ENCODE assay signal across 8 cellular contexts in the genomic region with DNA sequence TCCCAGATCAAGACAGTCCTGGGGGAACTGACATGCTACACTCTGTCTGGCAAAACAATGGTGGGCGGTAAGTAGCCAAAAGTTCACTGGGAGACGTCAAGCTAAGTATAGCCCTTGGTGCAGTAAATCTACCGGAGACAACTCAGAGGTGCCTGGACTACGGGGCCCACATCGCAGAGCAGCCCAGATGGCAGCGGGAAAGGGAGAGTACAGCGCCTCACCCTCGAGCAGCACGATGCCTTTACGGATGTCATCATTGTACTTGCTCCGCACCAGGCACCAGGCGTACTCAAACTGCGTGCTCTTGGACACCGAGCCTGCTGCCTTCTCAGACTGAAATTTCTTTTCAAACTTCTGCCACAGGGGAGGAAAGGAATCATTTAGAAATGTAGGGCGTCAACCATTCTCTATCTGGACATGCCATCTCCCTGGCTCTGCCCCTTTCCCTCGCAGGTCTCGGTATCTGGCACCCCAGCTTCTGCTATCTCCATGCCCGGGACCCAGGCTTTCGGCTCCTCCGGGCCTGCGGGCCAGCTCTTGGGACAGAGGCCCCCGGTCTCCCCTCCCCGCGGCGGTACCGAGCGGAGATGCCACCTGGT. TPM values are rescaled to one million over a fixed set of nuclear protein-coding genes. Genes with fewer than 3 reads are reported as not detected.
DNase-seq lines count a peak whose midpoint lies in the region; ATAC-seq, FAIRE-seq and TF ChIP-seq lines count a peak whose summit lies in the region.

No MANE protein-coding gene starts in this region.

- peak overlapping the region; percentile 98 for H3K4me3 Mint-ChIP-seq in stimulated activated naive CD8-positive, alpha-beta T cell treated with anti-CD3 and anti-CD28 coated beads, Interleukin-15, amount 100 ng/mL, for 72 hours

- H3K27ac ChIP-seq in kidney (ENCODE audit: low read depth in 2 of 2, low read length in 2 of 2) = peak overlapping the region; percentile 98 to 100

- H3K4me1 Mint-ChIP-seq in stimulated activated naive CD8-positive, alpha-beta T cell treated with anti-CD3 and anti-CD28 coated beads, Interleukin-15, amount 100 ng/mL, for 72 hours = peaks cover 55% of the 10 kb centered on the region

- TF ChIP-seq EP300 in Ishikawa (IDR thresholded peaks at IDR 0.05; ENCODE audit: borderline replicate concordance) = no peak

- H3K27me3 Mint-ChIP-seq in stimulated activated naive CD8-positive, alpha-beta T cell treated with anti-CD3 and anti-CD28 coated beads, Interleukin-15, amount 100 ng/mL, for 72 hours = no peaks in the 10 kb centered on the region

- peaks cover 12 to 17% of the 10 kb centered on the region in 2 donors for H3K4me1 ChIP-seq in kidney (ENCODE audit: control insufficient read depth in 1 of 2, insufficient read depth in 1 of 2, low read depth in 1 of 2, low read length in 2 of 2)

- H3K9me3 Mint-ChIP-seq in stimulated activated naive CD8-positive, alpha-beta T cell treated with anti-CD3 and anti-CD28 coated beads, Interleukin-15, amount 100 ng/mL, for 72 hours = no peaks in the 10 kb centered on the region

- in situ Hi-C loops in astrocyte of the cerebellum (cut with HindIII; ENCODE audit: low sequenced_read_pairs) = no loop called here

- H3K36me3 ChIP-seq in kidney (ENCODE audit: control insufficient read depth in 1 of 2, insufficient read depth in 2 of 2, low read length in 2 of 2) = peaks cover 0 to 3% of the 10 kb centered on the region in 2 donors

- peak overlapping the region; percentile 98 to 99 for H3K27ac Mint-ChIP-seq in stimulated activated naive CD8-positive, alpha-beta T cell treated with anti-CD3 and anti-CD28 coated beads, Interleukin-15, amount 100 ng/mL, for 72 hours

- FAIRE-seq in D721Med (lab: Jason Lieb, UNC) (no peak), kidney (lab: Jason Lieb, UNC) (no peak)

- no peak for ATAC-seq in stimulated activated naive CD8-positive, alpha-beta T cell treated with anti-CD3 and anti-CD28 coated beads, Interleukin-15, amount 100 ng/mL, for 72 hours
- ATAC-seq in HG02798 (IDR thresholded peaks at IDR 0.05; ENCODE audit: poor library complexity, unreplicated experiment) (no peak), HG03439 (IDR thresholded peaks at IDR 0.05; ENCODE audit: unreplicated experiment) (no peak)

- DNase-seq in D721Med (ENCODE audit: insufficient read length, low spot score) = peak; percentile 55
- DNase-seq in astrocyte of the cerebellum (ENCODE audit: low read depth) = no peak
- DNase-seq in kidney = no peak
- DNase-seq in stimulated activated naive CD8-positive, alpha-beta T cell treated with anti-CD3 and anti-CD28 coated beads, Interleukin-15, amount 100 ng/mL, for 72 hours = no peak
- DNase-seq in H4 (ENCODE audit: low spot score) = no peak

- TF ChIP-seq RAD21 in Ishikawa (IDR thresholded peaks at IDR 0.05; ENCODE audit: low read depth) = no peak; the same call in 1 of the 2 replicates

- TF ChIP-seq CTCF in D721Med (IDR thresholded peaks at IDR 0.05; ENCODE audit: insufficient read depth, missing control alignments) (no peak), astrocyte of the cerebellum (IDR thresholded peaks at IDR 0.05; ENCODE audit: low read depth, low read length, missing control alignments) (no peak), kidney (IDR thresholded peaks at IDR 0.05; ENCODE audit: borderline replicate concordance, extremely low read depth, insufficient read depth) (no peak)

- no peaks in the 10 kb centered on the region for H3K9me3 ChIP-seq in kidney (ENCODE audit: control insufficient read depth in 1 of 2, low read length in 2 of 2)

- intact Hi-C loops in kidney (cut with DNase I) = no loop called here

- peak overlapping the region; percentile 71 for H3K4me3 ChIP-seq in astrocyte of the cerebellum (ENCODE audit: low read depth, low read length)
- peak overlapping the region; percentile 86 to 99 for H3K4me3 ChIP-seq in kidney (ENCODE audit: low read length in 2 of 2)

- H3K9ac ChIP-seq in kidney (ENCODE audit: low read length in 2 of 2) = peak overlapping the region; percentile 90 to 91

TF ChIP-seq in Ishikawa, 13 proteins besides CTCF, POLR2A, EP300 and RAD21:
- TF ChIP-seq YY1 (IDR thresholded peaks at IDR 0.05; ENCODE audit: low read depth) (no peak), ZBTB7A (IDR thresholded peaks at IDR 0.05; ENCODE audit: low read depth) (peak; percentile 68; the same call in 1 of the 2 replicates)

RNA-seq across cellular contexts. Expression of a gene that starts 1.0 kb away (rescaled TPM):
- 180 TPM for total RNA-seq in kidney
- polyA plus RNA-seq in kidney (ENCODE audit: insufficient read depth, low read depth, low replicate concordance) = 472 TPM
- 115 and 118 TPM in 2 replicates for total RNA-seq in H4 (2014; rRNA removed; shearing (Covaris generic))

RNA-seq across cellular contexts. Expression of a gene that starts 6.3 kb away (rescaled TPM):
- 11.9 TPM for total RNA-seq in kidney
- 13.3 TPM for polyA plus RNA-seq in kidney (ENCODE audit: insufficient read depth, low read depth, low replicate concordance)
- total RNA-seq in H4 (2014; rRNA removed; shearing (Covaris generic)) = 0.99 and 6.0 TPM in 2 replicates

RNA-seq across cellular contexts. Expression of a gene that starts 25.9 kb away (rescaled TPM):
- 74.9 TPM for total RNA-seq in kidney
- 208 TPM for polyA plus RNA-seq in kidney (ENCODE audit: insufficient read depth, low read depth, low replicate concordance)
- total RNA-seq in H4 (2014; rRNA removed; shearing (Covaris generic)) = 87.9 and 103 TPM in 2 replicates

RNA-seq across cellular contexts. Expression of a gene that starts 26.5 kb away (rescaled TPM):
- total RNA-seq in kidney = 78.8 TPM
- 53.5 TPM for polyA plus RNA-seq in kidney (ENCODE audit: insufficient read depth, low read depth, low replicate concordance)
- 32.7 and 41.3 TPM in 2 replicates for total RNA-seq in H4 (2014; rRNA removed; shearing (Covaris generic))

RNA-seq across cellular contexts. Expression of a gene that starts 43.0 kb away (rescaled TPM):
- 0.25 TPM for total RNA-seq in kidney
- polyA plus RNA-seq in kidney (ENCODE audit: insufficient read depth, low read depth, low replicate concordance) = 0.37 TPM
- not detected in 2 replicates for total RNA-seq in H4 (2014; rRNA removed; shearing (Covaris generic))
